Comparison of ENCODE assay signal across 11 cellular contexts in the genomic region with DNA sequence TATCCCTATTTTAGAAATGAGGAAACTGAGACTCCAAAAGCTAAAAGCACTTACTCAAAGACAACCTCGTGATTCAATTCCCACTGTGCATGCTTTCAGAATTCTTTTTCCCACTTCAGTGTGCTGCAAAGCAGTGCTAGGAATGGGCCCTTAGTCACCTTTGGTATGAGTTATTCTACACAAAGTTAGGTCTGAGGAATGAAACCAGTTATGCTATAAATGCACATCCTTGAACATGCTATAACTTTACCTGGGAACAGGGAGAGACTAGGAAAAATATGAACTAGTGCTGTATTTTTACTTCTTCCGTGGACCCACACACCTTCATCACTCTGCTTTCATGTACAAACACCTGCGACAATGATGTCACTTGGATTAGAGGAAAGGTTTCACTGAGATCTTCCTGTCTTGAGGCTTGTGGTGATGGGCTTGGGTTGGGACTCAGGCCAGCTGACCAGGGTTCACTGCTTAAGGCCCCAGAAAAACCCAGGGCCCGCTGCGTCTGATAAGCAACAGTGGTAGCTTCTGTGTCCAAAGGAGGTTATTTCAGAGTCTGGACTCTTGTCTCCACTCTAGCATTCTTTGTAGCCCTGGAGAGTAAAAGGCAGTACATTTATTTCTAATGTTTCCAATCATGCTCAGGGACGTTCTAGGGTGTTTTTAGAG.
DNase-seq lines count a peak whose midpoint lies in the region; ATAC-seq and TF ChIP-seq lines count a peak whose summit lies in the region.
"Had no signal": no experiment of that assay in that cellular context is flagged by ENCODE, and none has a peak within 500 bp of the region (broad histone marks: within the 10 kb centered on the region; RNA-seq: fewer than 3 reads in every experiment).

No MANE protein-coding gene starts in this region.

- no peaks in the 10 kb centered on the region for H3K9me3 Mint-ChIP-seq in Calu3 (ENCODE audit: low read depth, unreplicated experiment)
- H3K9me3 Mint-ChIP-seq in central memory CD8-positive, alpha-beta T cell, result no peaks in the 10 kb centered on the region
- H3K9me3 Mint-ChIP-seq: nephron had no signal

- intact Hi-C loops in Calu3 (cut with micrococcal nuclease; ENCODE audit: unreplicated experiment), result no loop called here

- ATAC-seq in central memory CD8-positive, alpha-beta T cell (replicated peaks; ENCODE audit: extremely low read depth, poor library complexity, severe bottlenecking), result no peak
- ATAC-seq in left lobe of liver (peak; percentile 9), HG03139 (IDR thresholded peaks at IDR 0.05; ENCODE audit: unreplicated experiment) (no peak)

- H3K4me3 Mint-ChIP-seq in Calu3 (ENCODE audit: low read depth, unreplicated experiment), result no peak overlapping the region
- H3K4me3 Mint-ChIP-seq in central memory CD8-positive, alpha-beta T cell, result peak overlapping the region; percentile 25

- no peak for DNase-seq in Calu3
- DNase-seq in NCI-H226, result peak; percentile 26
- DNase-seq in central memory CD8-positive, alpha-beta T cell (ENCODE audit: low spot score in 2 of 2), result no peak
- no peak for DNase-seq in left lobe of liver (ENCODE audit: low spot score)
- DNase-seq in HUDEP-2 (lab: John Stamatoyannopoulos, UW; ENCODE audit: unreplicated experiment in 76 of 76), result no peak
- no peak for DNase-seq in KG1 (lab: John Stamatoyannopoulos, UW)
- no peak for DNase-seq in AG20443 (ENCODE audit: low spot score)
- DNase-seq: NCI-H187, SHP77 treated with DMSO at 0.1 percent for 48 hours had no signal

- H3K27me3 Mint-ChIP-seq in Calu3 (ENCODE audit: unreplicated experiment), result no peaks in the 10 kb centered on the region
- peaks cover 11% of the 10 kb centered on the region for H3K27me3 Mint-ChIP-seq in central memory CD8-positive, alpha-beta T cell

- H3K27ac Mint-ChIP-seq in Calu3 (ENCODE audit: unreplicated experiment), result no peak overlapping the region
- H3K27ac Mint-ChIP-seq in central memory CD8-positive, alpha-beta T cell (ENCODE audit: low read depth), result no peak overlapping the region
- H3K27ac Mint-ChIP-seq: nephron had no signal

- CTCF ChIA-PET in Calu3 (lab: Charles Lee), result no interaction called here

- H3K36me3 Mint-ChIP-seq in Calu3 (ENCODE audit: insufficient read depth, unreplicated experiment), result peaks cover 5% of the 10 kb centered on the region
- no peaks in the 10 kb centered on the region for H3K36me3 Mint-ChIP-seq in central memory CD8-positive, alpha-beta T cell (ENCODE audit: insufficient read depth)

- no peak for TF ChIP-seq CTCF in Calu3 (IDR thresholded peaks at IDR 0.05; ENCODE audit: unreplicated experiment)

- BruUV-seq in Calu3 (replicated peaks; lab: Mats Ljungman, UMichigan), result TSS peak; percentile 40

- H3K4me1 Mint-ChIP-seq in Calu3 (ENCODE audit: low read depth, unreplicated experiment), result no peaks in the 10 kb centered on the region
- H3K4me1 Mint-ChIP-seq in central memory CD8-positive, alpha-beta T cell, result peaks cover 7% of the 10 kb centered on the region
